8 cellular contexts compared by ENCODE assay signal in genomic region chr18:72544092-72544886, GRCh38. TPM values are rescaled to one million over a fixed set of nuclear protein-coding genes. Genes with fewer than 3 reads are reported as not detected.
DNase-seq lines count a peak whose midpoint lies in the region; ATAC-seq, FAIRE-seq and TF ChIP-seq lines count a peak whose summit lies in the region.

Gene CBLN2, minus strand, starts transcription at chr18:72544342. Its CDS starts 2,182 bp downstream, at chr18:72542160.

- peak within 1 kb of the TSS; percentile 60 for H2AFZ ChIP-seq in astrocyte (ENCODE audit: low read depth, low read length)

- H3K4me3 ChIP-seq in astrocyte (ENCODE audit: insufficient read depth, low read depth, low read length), result peak within 1 kb of the TSS; percentile 44
- peak within 1 kb of the TSS; percentile 53 for H3K4me3 ChIP-seq in iPS-15b (ENCODE audit: low read depth, low read length)

- H3K27ac ChIP-seq in astrocyte (ENCODE audit: low read depth, low read length), result no peak within 1 kb of the TSS

- TF ChIP-seq CTCF in astrocyte (IDR thresholded peaks at IDR 0.05; ENCODE audit: insufficient read depth, low read depth, low read length), result peak; percentile 48

- H3K9ac ChIP-seq in astrocyte (ENCODE audit: low read length) (no peak within 1 kb of the TSS), iPS-15b (ENCODE audit: low read depth, low read length) (no peak within 1 kb of the TSS)

- no peaks in the 10 kb centered on the region for H3K36me3 ChIP-seq in astrocyte (ENCODE audit: insufficient read depth, low read length)
- no peaks in the 10 kb centered on the region for H3K36me3 ChIP-seq in iPS-15b (ENCODE audit: control insufficient read depth, insufficient read depth, low read length)

- peaks cover 15% of the 10 kb centered on the region for H3K4me1 ChIP-seq in astrocyte (ENCODE audit: insufficient read depth, low read length)
- no peaks in the 10 kb centered on the region for H3K4me1 ChIP-seq in iPS-15b (ENCODE audit: control insufficient read depth, insufficient read depth, low read length)

- H3K9me3 ChIP-seq in astrocyte (ENCODE audit: insufficient read depth, low read depth, low read length) (no peaks in the 10 kb centered on the region), iPS-15b (ENCODE audit: control insufficient read depth, insufficient read depth, low read length) (no peaks in the 10 kb centered on the region)

- peak; percentile 88 for ATAC-seq in HG03354 (IDR thresholded peaks at IDR 0.05; ENCODE audit: poor library complexity, severe bottlenecking, unreplicated experiment)

- H3K79me2 ChIP-seq in astrocyte (ENCODE audit: insufficient read depth, low read length), result no peaks in the 10 kb centered on the region

- peak within 1 kb of the TSS; percentile 85 for H3K4me2 ChIP-seq in astrocyte (ENCODE audit: low read length)

- peaks cover 5% of the 10 kb centered on the region for H3K9me3 Mint-ChIP-seq in astrocyte (ENCODE audit: unreplicated experiment)

- no peak within 1 kb of the TSS for H3K27ac Mint-ChIP-seq in astrocyte (ENCODE audit: unreplicated experiment)

- no peaks in the 10 kb centered on the region for H3K36me3 Mint-ChIP-seq in astrocyte (ENCODE audit: low read depth, unreplicated experiment)

- H3K4me3 Mint-ChIP-seq in astrocyte (ENCODE audit: unreplicated experiment), result no peak within 1 kb of the TSS

- no peaks in the 10 kb centered on the region for H4K20me1 ChIP-seq in astrocyte (ENCODE audit: insufficient read depth, low read length)

- FAIRE-seq in GM19239 (lab: Jason Lieb, UNC), result no peak
- no peak for FAIRE-seq in astrocyte (lab: Jason Lieb, UNC)

- H3K27me3 ChIP-seq in astrocyte (ENCODE audit: insufficient read depth, low read length) (peaks cover 54% of the 10 kb centered on the region), iPS-15b (ENCODE audit: control insufficient read depth, insufficient read depth, low read length) (peaks cover 75% of the 10 kb centered on the region)

- H3K27me3 Mint-ChIP-seq in astrocyte (ENCODE audit: low read depth, unreplicated experiment), result no peaks in the 10 kb centered on the region

- DNase-seq in DMS 273 (lab: John Stamatoyannopoulos, UW; ENCODE audit: unreplicated experiment) (peak; percentile 90), GM19239 (ENCODE audit: insufficient read length, low spot score) (peak; percentile 72), NCI-H526 treated with DMSO at 0.1 percent for 48 hours (lab: John Stamatoyannopoulos, UW) (peak; percentile 15), astrocyte (ENCODE audit: low read depth) (peak; percentile 41), HCEC 1CT (no peak)
- peak; percentile 66 for DNase-seq in stimulated activated CD4-positive, alpha-beta T cell treated with anti-CD3 and anti-CD28 coated beads, Interleukin-15, amount 100 ng/mL, for 24 hours

- H3K4me1 Mint-ChIP-seq in astrocyte (ENCODE audit: low read depth, unreplicated experiment), result no peaks in the 10 kb centered on the region

RNA-seq across cellular contexts. Expression of gene CBLN2, which starts in this region (rescaled TPM):
- not detected in 2 replicates for total RNA-seq in astrocyte

Comparison
In these comparisons a context has a peak if more than half of its experiments do, and no peak if none do; other contexts are left out.
1. Peak in DNase-seq, H3K4me3 ChIP-seq and H3K4me2 ChIP-seq in astrocyte; RNA of the gene not detected or under 1 TPM.